ENCODE assay signal across 7 cellular contexts in the genomic region with DNA sequence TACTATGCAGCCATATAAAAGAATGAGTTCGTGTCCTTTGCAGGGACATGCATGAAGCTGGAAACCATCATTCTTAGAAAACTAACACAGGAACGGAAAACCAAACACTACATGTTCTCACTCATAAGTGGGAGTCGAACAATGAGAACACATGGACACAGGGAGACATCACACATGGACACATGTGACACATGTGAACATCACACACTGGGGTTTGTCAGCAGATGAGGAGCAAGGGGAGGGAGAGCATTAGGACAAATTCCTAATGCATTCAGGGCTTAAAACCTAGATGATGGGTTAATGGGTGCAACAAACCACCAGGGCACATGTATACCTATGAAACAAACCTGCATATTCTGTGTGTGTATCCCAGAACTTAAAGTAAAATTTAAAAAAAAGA.
"Had no signal": no experiment of that assay in that cellular context is flagged by ENCODE, and none has a peak within 500 bp of the region (broad histone marks: within the 10 kb centered on the region; RNA-seq: fewer than 3 reads in every experiment).

No MANE protein-coding gene starts in this region.

- H3K4me3 Mint-ChIP-seq: IgD-negative memory B cell had no signal

- FAIRE-seq: HTR-8/SVneo, K562 had no signal

- H3K27ac Mint-ChIP-seq: IgD-negative memory B cell had no signal

- DNase-seq: IMR-90, KBM-7, KG1 had no signal

- ATAC-seq: K562 had no signal

- H3K4me3 ChIP-seq: K562 had no signal

- H3K27ac ChIP-seq: HL-60 had no signal

- H3K36me3 Mint-ChIP-seq: IgD-negative memory B cell had no signal

- H3K4me1 Mint-ChIP-seq: IgD-negative memory B cell had no signal
